In genomic region chr11:1103401-1104360, GRCh38 we compare ENCODE assay signal across 1 cellular context.
TF ChIP-seq lines count a peak whose summit lies in the region.

No MANE protein-coding gene starts in this region.

TF ChIP-seq in GM23338, 12 proteins besides CTCF, POLR2A, EP300 and RAD21 (continued from another document):
- TF ChIP-seq ZNF462 (CRISPR knock-in tag; IDR thresholded peaks at IDR 0.05) (no peak), NANOG (IDR thresholded peaks at IDR 0.05; ENCODE audit: borderline replicate concordance) (no peak), JUNB (IDR thresholded peaks at IDR 0.05; ENCODE audit: unreplicated experiment) (no peak), ZNF331 (CRISPR knock-in tag; IDR thresholded peaks at IDR 0.05; ENCODE audit: low read depth) (no peak)
